ENCODE assay signal across 8 cellular contexts in genomic region chr3:51982838-51983577, GRCh38. TPM values are rescaled to one million over a fixed set of nuclear protein-coding genes. Genes with fewer than 3 reads are reported as not detected.
DNase-seq lines count a peak whose midpoint lies in the region; ATAC-seq and TF ChIP-seq lines count a peak whose summit lies in the region.

ACY1 (plus strand) TSS chr3:51983535; CDS start chr3:51984065, 530 bp downstream.

- peaks cover 5% of the 10 kb centered on the region for H3K36me3 ChIP-seq in neuron (ENCODE audit: insufficient read depth, low read length)
- H3K36me3 ChIP-seq in subcutaneous abdominal adipose tissue (ENCODE audit: control insufficient read depth in 5 of 5, insufficient read depth in 5 of 5, low read length in 5 of 5) = peaks cover 0 to 6% (median 2%) of the 10 kb centered on the region in 5 donors

- DNase-seq in CMK (ENCODE audit: low read depth) = peak; percentile 86
- peak; percentile 86 for DNase-seq in SIG-M5 treated with dmso at 0.1 percent for 504 hours (lab: John Stamatoyannopoulos, UW; ENCODE audit: unreplicated experiment)
- peak; percentile 49 for DNase-seq in activated gamma-delta T cell treated with anti-CD3 and anti-CD28 coated beads, Interleukin-2, amount 50 U/mL, for 16 hours (ENCODE audit: low read depth)
- DNase-seq in foreskin keratinocyte = peak; percentile 77 to 83

- peak; percentile 82 for ATAC-seq in GM19351 (IDR thresholded peaks at IDR 0.05; ENCODE audit: unreplicated experiment)
- peak; percentile 65 for ATAC-seq in HG03520 (IDR thresholded peaks at IDR 0.05; ENCODE audit: unreplicated experiment)
- peak; percentile 80 for ATAC-seq in foreskin keratinocyte

- H2AFZ ChIP-seq in neuron (ENCODE audit: low read depth, low read length) = peak within 1 kb of the TSS; percentile 54

- H3K9me3 ChIP-seq in neuron (ENCODE audit: low read length) = no peaks in the 10 kb centered on the region
- H3K9me3 ChIP-seq in subcutaneous abdominal adipose tissue (ENCODE audit: control insufficient read depth in 5 of 5, low read length in 5 of 5) = no peaks in the 10 kb centered on the region

- H3K27me3 ChIP-seq in foreskin keratinocyte = no peaks in the 10 kb centered on the region
- H3K27me3 ChIP-seq in neuron (ENCODE audit: insufficient read depth, low read length) = no peaks in the 10 kb centered on the region
- H3K27me3 ChIP-seq in subcutaneous abdominal adipose tissue (ENCODE audit: control insufficient read depth in 5 of 5, insufficient read depth in 4 of 5, low read length in 5 of 5) = no peaks in the 10 kb centered on the region

- H3K9ac ChIP-seq in subcutaneous abdominal adipose tissue (ENCODE audit: low read length in 5 of 5) = peak within 1 kb of the TSS; percentile 73 to 89 (median 78)

- peak within 1 kb of the TSS; percentile 84 for H3K27ac ChIP-seq in foreskin keratinocyte
- H3K27ac ChIP-seq in subcutaneous abdominal adipose tissue (ENCODE audit: low read depth, low read length) = peak within 1 kb of the TSS; percentile 92

- H3K4me1 ChIP-seq in foreskin keratinocyte = peaks cover 5% of the 10 kb centered on the region
- peaks cover 10% of the 10 kb centered on the region for H3K4me1 ChIP-seq in neuron (ENCODE audit: insufficient read depth, low read length)
- H3K4me1 ChIP-seq in subcutaneous abdominal adipose tissue (ENCODE audit: control insufficient read depth in 5 of 5, insufficient read depth in 5 of 5, low read length in 5 of 5) = peaks cover 4 to 41% (median 23%) of the 10 kb centered on the region in 5 donors

- TF ChIP-seq CTCF in foreskin keratinocyte (conservative IDR thresholded peaks at IDR 0.05) = no peak

- peak within 1 kb of the TSS; percentile 40 for H3K4me3 ChIP-seq in neuron (ENCODE audit: low read length)
- H3K4me3 ChIP-seq in subcutaneous abdominal adipose tissue (ENCODE audit: low read depth in 1 of 5, low read length in 5 of 5) = peak within 1 kb of the TSS; percentile 62 to 81 (median 70)

RNA-seq across cellular contexts. Expression of gene ACY1, which starts in this region (rescaled TPM):
- 62.3 and 69.9 TPM in 2 replicates for total RNA-seq in foreskin keratinocyte
- 62.5 and 73.2 TPM in 2 replicates for polyA plus RNA-seq in foreskin keratinocyte

Comparison
In these comparisons a context has a peak if more than half of its experiments do, and no peak if none do; other contexts are left out.
1. Peak in every context shown above with its lines: DNase-seq, ATAC-seq, H3K4me3 ChIP-seq and H3K27ac ChIP-seq.